ENCODE assay signal across 3 cellular contexts in the genomic region with DNA sequence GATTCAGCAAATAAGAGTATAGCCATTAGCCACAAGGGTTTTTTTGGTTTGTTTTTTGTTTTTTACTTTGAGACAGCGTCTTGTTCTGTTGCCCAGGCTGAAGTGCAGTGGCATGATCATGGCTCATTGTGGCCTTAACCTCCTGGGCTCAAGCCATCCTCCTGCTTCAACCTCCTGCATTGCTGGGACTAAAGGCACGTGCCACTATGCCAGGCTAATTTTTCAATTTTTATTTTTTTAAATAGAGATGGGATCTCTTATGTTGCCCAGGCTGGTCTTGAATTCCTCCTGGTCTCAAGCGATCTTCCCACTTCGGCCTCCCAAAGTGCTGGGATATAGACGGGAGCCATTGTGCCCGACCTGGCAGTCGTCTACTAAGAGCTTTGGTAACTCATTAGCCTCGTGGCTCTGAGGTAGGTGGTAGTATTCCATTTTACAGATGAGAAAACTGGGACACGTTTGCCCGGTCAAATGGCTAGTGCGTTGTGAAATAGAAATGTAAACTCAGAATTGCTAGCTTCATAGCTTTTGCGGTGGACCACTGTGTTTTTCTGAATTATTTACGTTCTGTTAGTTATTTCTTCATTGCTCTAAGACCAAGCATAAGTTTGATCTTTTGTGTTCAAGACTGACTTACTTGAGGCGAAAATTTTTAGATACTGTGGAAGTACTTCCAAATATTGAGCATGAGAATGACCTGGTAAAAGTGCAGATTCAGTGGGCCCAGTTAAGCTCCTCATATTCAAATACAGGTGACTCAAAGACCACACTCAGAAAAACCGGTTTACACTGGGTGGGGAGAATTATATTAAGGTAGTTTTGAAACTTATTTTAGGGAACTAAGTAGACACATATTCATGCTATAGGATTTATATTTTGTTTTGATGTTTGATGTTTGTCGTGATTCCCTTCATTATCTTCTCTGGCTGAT.
TF ChIP-seq lines count a peak whose summit lies in the region.

No MANE protein-coding gene starts in this region.

TF ChIP-seq in HEK293, 187 proteins besides CTCF, POLR2A, EP300 and RAD21:
- TF ChIP-seq ZNF121 (tag by site-specific recombination; IDR thresholded peaks at IDR 0.05), result peak; percentile 80
- TF ChIP-seq GLIS1 (tag by site-specific recombination; IDR thresholded peaks at IDR 0.05), result peak; percentile 30; the same call in 1 of the 2 replicates
- TF ChIP-seq, protein P1, sequence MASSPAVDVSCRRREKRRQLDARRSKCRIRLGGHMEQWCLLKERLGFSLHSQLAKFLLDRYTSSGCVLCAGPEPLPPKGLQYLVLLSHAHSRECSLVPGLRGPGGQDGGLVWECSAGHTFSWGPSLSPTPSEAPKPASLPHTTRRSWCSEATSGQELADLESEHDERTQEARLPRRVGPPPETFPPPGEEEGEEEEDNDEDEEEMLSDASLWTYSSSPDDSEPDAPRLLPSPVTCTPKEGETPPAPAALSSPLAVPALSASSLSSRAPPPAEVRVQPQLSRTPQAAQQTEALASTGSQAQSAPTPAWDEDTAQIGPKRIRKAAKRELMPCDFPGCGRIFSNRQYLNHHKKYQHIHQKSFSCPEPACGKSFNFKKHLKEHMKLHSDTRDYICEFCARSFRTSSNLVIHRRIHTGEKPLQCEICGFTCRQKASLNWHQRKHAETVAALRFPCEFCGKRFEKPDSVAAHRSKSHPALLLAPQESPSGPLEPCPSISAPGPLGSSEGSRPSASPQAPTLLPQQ (tag by site-specific recombination; IDR thresholded peaks at IDR 0.05), result peak; percentile 45; the same call in 1 of the 2 replicates
- TF ChIP-seq ZNF792 (tag by site-specific recombination; IDR thresholded peaks at IDR 0.05), result no peak

TF ChIP-seq in K562, 482 proteins besides CTCF, POLR2A, EP300 and RAD21:
- TF ChIP-seq ZNF121 (CRISPR knock-in tag; conservative IDR thresholded peaks at IDR 0.05) (peak; percentile 45; the same call in 1 of the 2 replicates), ZNF41 (CRISPR knock-in tag; conservative IDR thresholded peaks at IDR 0.05) (no peak), MAFK (IDR thresholded peaks at IDR 0.05; ENCODE audit: low read length) (no peak), SP1 (CRISPR knock-in tag; IDR thresholded peaks at IDR 0.05) (0 out of 2 replicates have a peak, but pooled peaks have one; percentile 22), BRF2 (IDR thresholded peaks at IDR 0.05; ENCODE audit: borderline replicate concordance, insufficient read depth, insufficient read length) (no peak), KHSRP (IDR thresholded peaks at IDR 0.05) (no peak)
- TF ChIP-seq, protein P2, sequence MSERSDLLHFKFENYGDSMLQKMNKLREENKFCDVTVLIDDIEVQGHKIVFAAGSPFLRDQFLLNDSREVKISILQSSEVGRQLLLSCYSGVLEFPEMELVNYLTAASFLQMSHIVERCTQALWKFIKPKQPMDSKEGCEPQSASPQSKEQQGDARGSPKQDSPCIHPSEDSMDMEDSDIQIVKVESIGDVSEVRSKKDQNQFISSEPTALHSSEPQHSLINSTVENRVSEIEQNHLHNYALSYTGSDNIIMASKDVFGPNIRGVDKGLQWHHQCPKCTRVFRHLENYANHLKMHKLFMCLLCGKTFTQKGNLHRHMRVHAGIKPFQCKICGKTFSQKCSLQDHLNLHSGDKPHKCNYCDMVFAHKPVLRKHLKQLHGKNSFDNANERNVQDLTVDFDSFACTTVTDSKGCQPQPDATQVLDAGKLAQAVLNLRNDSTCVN (CRISPR knock-in tag; IDR thresholded peaks at IDR 0.05), result no peak
TF ChIP-seq in K562: peak in this region for 2.

TF ChIP-seq in GM12891, 5 proteins besides CTCF, POLR2A, EP300 and RAD21:
- no peak for TF ChIP-seq POU2F2 (IDR thresholded peaks at IDR 0.05; ENCODE audit: low read depth, low read length)
- no peak for TF ChIP-seq PAX5 (IDR thresholded peaks at IDR 0.05; ENCODE audit: insufficient read depth, low read length, severe bottlenecking)
- TF ChIP-seq SPI1 (IDR thresholded peaks at IDR 0.05; ENCODE audit: low read depth, low read length), result no peak
- no peak for TF ChIP-seq POLR2AphosphoS5 (IDR thresholded peaks at IDR 0.05; ENCODE audit: low read depth, low read length)
- no peak for TF ChIP-seq TAF1 (IDR thresholded peaks at IDR 0.05; ENCODE audit: low read depth, low read length)
